19 cellular contexts compared by ENCODE assay signal in the genomic region with DNA sequence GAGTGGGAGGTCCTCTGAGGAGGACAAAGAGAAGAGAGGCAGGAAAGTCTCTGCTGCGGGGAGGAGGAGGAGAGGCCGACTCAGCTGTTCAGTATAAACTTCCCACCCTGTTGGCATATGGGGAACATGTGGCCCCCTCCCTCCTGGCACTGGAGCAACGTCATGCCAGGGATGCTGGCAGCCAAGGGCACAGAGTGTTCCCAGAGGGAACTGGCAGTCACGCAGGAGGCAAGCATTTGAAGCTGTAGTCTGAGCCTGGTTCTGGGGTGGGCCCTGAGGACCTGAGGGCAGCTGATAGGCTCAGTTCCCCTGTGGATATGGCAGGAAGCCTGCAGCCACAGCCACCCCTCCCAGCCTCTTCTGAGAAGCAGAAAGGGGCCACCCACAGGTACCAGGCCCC.
A peak's percentile ranks its signal among the peaks of the same experiment; 100 is the strongest.
DNase-seq lines count a peak whose midpoint lies in the region; ATAC-seq, FAIRE-seq and TF ChIP-seq lines count a peak whose summit lies in the region.
"Had no signal": no experiment of that assay in that cellular context is flagged by ENCODE, and none has a peak within 500 bp of the region (broad histone marks: within the 10 kb centered on the region; RNA-seq: fewer than 3 reads in every experiment).

No MANE protein-coding gene starts in this region.

- CTCF ChIA-PET in WTC11 (lab: Charles Lee) = interaction anchor here (0.7 to 1.2 kb wide), 2 partner anchors 38 to 42 kb away, joined by 3 to 4 read pairs; no protein-coding TSS in a partner anchor

- peaks cover 7% of the 10 kb centered on the region for H3K36me3 Mint-ChIP-seq in WTC11
- H3K36me3 Mint-ChIP-seq: CD4-positive, alpha-beta memory T cell; T-cell had no signal

- peaks cover 8% of the 10 kb centered on the region for H3K4me1 Mint-ChIP-seq in WTC11

- POLR2A ChIA-PET in WTC11 (lab: Charles Lee) = no interaction called here

- DNase-seq in Ammon's horn (ENCODE audit: low spot score) (peak; percentile 60), LHCN-M2 (ENCODE audit: low read depth) (peak; percentile 3), frontal cortex (ENCODE audit: low spot score in 2 of 2) (peak; percentile 24 to 32), NCI-H2107 (lab: John Stamatoyannopoulos, UW) (no peak), WTC11 (ENCODE audit: low spot score) (no peak), SKM-1 (lab: John Stamatoyannopoulos, UW; ENCODE audit: unreplicated experiment) (no peak)
- DNase-seq: activated CD4-positive, alpha-beta T cell treated with anti-CD3 and anti-CD28 coated beads for 36 hours; brain microvascular endothelial cell; CD4-positive, alpha-beta memory T cell; naive thymus-derived CD8-positive, alpha-beta T cell; NCI-H526 had no signal

- peak overlapping the region; percentile 21 for H3K27ac ChIP-seq in rectal smooth muscle tissue (ENCODE audit: low read depth, low read length)
- H3K27ac ChIP-seq: brain microvascular endothelial cell, coronary artery had no signal

- H3K9ac ChIP-seq in rectal smooth muscle tissue (ENCODE audit: low read length) = no peak overlapping the region

- ATAC-seq in HG03025 (IDR thresholded peaks at IDR 0.05; ENCODE audit: low FRiP score, unreplicated experiment) = no peak
- ATAC-seq in WTC11 = no peak
- ATAC-seq: activated CD4-positive, alpha-beta T cell treated with anti-CD3 and anti-CD28 coated beads for 36 hours; GM23338; HepG2; left lobe of liver; naive thymus-derived CD8-positive, alpha-beta T cell had no signal

- no peaks in the 10 kb centered on the region for H3K27me3 ChIP-seq in rectal smooth muscle tissue (ENCODE audit: control insufficient read depth, insufficient read depth, low read length)
- H3K27me3 ChIP-seq: brain microvascular endothelial cell had no signal

- peaks cover 13% of the 10 kb centered on the region for H3K9me3 Mint-ChIP-seq in WTC11

- H3K4me3 ChIP-seq in rectal smooth muscle tissue (ENCODE audit: low read length) = no peak overlapping the region
- H3K4me3 ChIP-seq: coronary artery, GM23338 had no signal

- H3K36me3 ChIP-seq in rectal smooth muscle tissue (ENCODE audit: control insufficient read depth, insufficient read depth, low read length) = no peaks in the 10 kb centered on the region
- H3K36me3 ChIP-seq: brain microvascular endothelial cell had no signal

- no peak overlapping the region for H3K4me3 Mint-ChIP-seq in WTC11
- H3K4me3 Mint-ChIP-seq: activated CD4-positive, alpha-beta T cell treated with anti-CD3 and anti-CD28 coated beads for 36 hours; GM23338 had no signal

- H3K27me3 Mint-ChIP-seq in WTC11 (ENCODE audit: low read depth) = peaks cover 21% of the 10 kb centered on the region
- H3K27me3 Mint-ChIP-seq: CD4-positive, alpha-beta memory T cell had no signal

- FAIRE-seq in frontal cortex (lab: Jason Lieb, UNC) = no peak
- FAIRE-seq: G401.6, HepG2 had no signal

- no peak for TF ChIP-seq CTCF in WTC11 (IDR thresholded peaks at IDR 0.05)

- no peak overlapping the region for H3K27ac Mint-ChIP-seq in WTC11
- H3K27ac Mint-ChIP-seq: activated CD4-positive, alpha-beta T cell treated with anti-CD3 and anti-CD28 coated beads for 36 hours; GM23338 had no signal

- peaks cover 3% of the 10 kb centered on the region for H3K4me1 ChIP-seq in rectal smooth muscle tissue (ENCODE audit: control insufficient read depth, insufficient read depth, low read length)

TF ChIP-seq in WTC11, 78 proteins besides CTCF, POLR2A, EP300 and RAD21:
- TF ChIP-seq TEAD4 (CRISPR knock-in tag; IDR thresholded peaks at IDR 0.05) (no peak), CREB1 (CRISPR knock-in tag; IDR thresholded peaks at IDR 0.05) (no peak), ZNF263 (CRISPR knock-in tag; IDR thresholded peaks at IDR 0.05; ENCODE audit: low read depth) (no peak), ZNF232 (CRISPR knock-in tag; IDR thresholded peaks at IDR 0.05) (no peak), ELF4 (CRISPR knock-in tag; IDR thresholded peaks at IDR 0.05; ENCODE audit: low read depth) (no peak), TCF7 (CRISPR knock-in tag; IDR thresholded peaks at IDR 0.05; ENCODE audit: low read depth) (no peak), ZBTB21 (CRISPR knock-in tag; IDR thresholded peaks at IDR 0.05; ENCODE audit: borderline replicate concordance) (no peak), GRHL2 (CRISPR knock-in tag; IDR thresholded peaks at IDR 0.05; ENCODE audit: insufficient replicate concordance, severe bottlenecking) (no peak), PRRX2 (CRISPR knock-in tag; IDR thresholded peaks at IDR 0.05) (no peak), JAZF1 (CRISPR knock-in tag; IDR thresholded peaks at IDR 0.05) (no peak), GTF2I (CRISPR knock-in tag; conservative IDR thresholded peaks at IDR 0.05) (no peak), ZNF423 (CRISPR knock-in tag; IDR thresholded peaks at IDR 0.05) (no peak), RELA (CRISPR knock-in tag; IDR thresholded peaks at IDR 0.05; ENCODE audit: borderline replicate concordance) (no peak)
- TF ChIP-seq, protein P1, sequence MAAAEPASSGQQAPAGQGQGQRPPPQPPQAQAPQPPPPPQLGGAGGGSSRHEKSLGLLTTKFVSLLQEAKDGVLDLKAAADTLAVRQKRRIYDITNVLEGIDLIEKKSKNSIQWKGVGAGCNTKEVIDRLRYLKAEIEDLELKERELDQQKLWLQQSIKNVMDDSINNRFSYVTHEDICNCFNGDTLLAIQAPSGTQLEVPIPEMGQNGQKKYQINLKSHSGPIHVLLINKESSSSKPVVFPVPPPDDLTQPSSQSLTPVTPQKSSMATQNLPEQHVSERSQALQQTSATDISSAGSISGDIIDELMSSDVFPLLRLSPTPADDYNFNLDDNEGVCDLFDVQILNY (CRISPR knock-in tag; IDR thresholded peaks at IDR 0.05) = no peak
- TF ChIP-seq, protein P2, sequence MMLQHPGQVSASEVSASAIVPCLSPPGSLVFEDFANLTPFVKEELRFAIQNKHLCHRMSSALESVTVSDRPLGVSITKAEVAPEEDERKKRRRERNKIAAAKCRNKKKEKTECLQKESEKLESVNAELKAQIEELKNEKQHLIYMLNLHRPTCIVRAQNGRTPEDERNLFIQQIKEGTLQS (CRISPR knock-in tag; conservative IDR thresholded peaks at IDR 0.05) = no peak
- TF ChIP-seq, protein P3, sequence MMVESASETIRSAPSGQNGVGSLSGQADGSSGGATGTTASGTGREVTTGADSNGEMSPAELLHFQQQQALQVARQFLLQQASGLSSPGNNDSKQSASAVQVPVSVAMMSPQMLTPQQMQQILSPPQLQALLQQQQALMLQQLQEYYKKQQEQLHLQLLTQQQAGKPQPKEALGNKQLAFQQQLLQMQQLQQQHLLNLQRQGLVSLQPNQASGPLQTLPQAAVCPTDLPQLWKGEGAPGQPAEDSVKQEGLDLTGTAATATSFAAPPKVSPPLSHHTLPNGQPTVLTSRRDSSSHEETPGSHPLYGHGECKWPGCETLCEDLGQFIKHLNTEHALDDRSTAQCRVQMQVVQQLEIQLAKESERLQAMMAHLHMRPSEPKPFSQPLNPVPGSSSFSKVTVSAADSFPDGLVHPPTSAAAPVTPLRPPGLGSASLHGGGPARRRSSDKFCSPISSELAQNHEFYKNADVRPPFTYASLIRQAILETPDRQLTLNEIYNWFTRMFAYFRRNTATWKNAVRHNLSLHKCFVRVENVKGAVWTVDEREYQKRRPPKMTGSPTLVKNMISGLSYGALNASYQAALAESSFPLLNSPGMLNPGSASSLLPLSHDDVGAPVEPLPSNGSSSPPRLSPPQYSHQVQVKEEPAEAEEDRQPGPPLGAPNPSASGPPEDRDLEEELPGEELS (CRISPR knock-in tag; IDR thresholded peaks at IDR 0.05) = no peak
- TF ChIP-seq, protein P4, sequence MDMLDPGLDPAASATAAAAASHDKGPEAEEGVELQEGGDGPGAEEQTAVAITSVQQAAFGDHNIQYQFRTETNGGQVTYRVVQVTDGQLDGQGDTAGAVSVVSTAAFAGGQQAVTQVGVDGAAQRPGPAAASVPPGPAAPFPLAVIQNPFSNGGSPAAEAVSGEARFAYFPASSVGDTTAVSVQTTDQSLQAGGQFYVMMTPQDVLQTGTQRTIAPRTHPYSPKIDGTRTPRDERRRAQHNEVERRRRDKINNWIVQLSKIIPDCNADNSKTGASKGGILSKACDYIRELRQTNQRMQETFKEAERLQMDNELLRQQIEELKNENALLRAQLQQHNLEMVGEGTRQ (CRISPR knock-in tag; IDR thresholded peaks at IDR 0.05) = no peak
- TF ChIP-seq, protein P5, sequence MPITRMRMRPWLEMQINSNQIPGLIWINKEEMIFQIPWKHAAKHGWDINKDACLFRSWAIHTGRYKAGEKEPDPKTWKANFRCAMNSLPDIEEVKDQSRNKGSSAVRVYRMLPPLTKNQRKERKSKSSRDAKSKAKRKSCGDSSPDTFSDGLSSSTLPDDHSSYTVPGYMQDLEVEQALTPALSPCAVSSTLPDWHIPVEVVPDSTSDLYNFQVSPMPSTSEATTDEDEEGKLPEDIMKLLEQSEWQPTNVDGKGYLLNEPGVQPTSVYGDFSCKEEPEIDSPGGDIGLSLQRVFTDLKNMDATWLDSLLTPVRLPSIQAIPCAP (CRISPR knock-in tag; IDR thresholded peaks at IDR 0.05) = no peak
- TF ChIP-seq, protein P6, sequence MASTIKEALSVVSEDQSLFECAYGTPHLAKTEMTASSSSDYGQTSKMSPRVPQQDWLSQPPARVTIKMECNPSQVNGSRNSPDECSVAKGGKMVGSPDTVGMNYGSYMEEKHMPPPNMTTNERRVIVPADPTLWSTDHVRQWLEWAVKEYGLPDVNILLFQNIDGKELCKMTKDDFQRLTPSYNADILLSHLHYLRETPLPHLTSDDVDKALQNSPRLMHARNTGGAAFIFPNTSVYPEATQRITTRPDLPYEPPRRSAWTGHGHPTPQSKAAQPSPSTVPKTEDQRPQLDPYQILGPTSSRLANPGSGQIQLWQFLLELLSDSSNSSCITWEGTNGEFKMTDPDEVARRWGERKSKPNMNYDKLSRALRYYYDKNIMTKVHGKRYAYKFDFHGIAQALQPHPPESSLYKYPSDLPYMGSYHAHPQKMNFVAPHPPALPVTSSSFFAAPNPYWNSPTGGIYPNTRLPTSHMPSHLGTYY (CRISPR knock-in tag; IDR thresholded peaks at IDR 0.05) = no peak

Comparison
In these comparisons a context has a peak if more than half of its experiments do, and no peak if none do; other contexts are left out.
1. DNase-seq: peak in Ammon's horn (single experiment), LHCN-M2 (single experiment) and frontal cortex (2 of 2); none in NCI-H2107 (single experiment), WTC11 (single experiment) and SKM-1 (single experiment).